22 cellular contexts compared by ENCODE assay signal in genomic region chr22:37973271-37974170, GRCh38. TPM values are rescaled to one million over a fixed set of nuclear protein-coding genes. Genes with fewer than 3 reads are reported as not detected.
DNase-seq lines count a peak whose midpoint lies in the region; ATAC-seq and TF ChIP-seq lines count a peak whose summit lies in the region.
"Had no signal": no experiment of that assay in that cellular context is flagged by ENCODE, and none has a peak within 500 bp of the region (broad histone marks: within the 10 kb centered on the region; RNA-seq: fewer than 3 reads in every experiment).

No MANE protein-coding gene starts in this region.

- no peaks in the 10 kb centered on the region for H3K9me3 ChIP-seq in osteoblast (ENCODE audit: low read depth, low read length)
- no peaks in the 10 kb centered on the region for H3K9me3 ChIP-seq in upper lobe of left lung
- H3K9me3 ChIP-seq: BE2C, SJSA1 had no signal

- peaks cover 2% of the 10 kb centered on the region for H3K36me3 ChIP-seq in osteoblast (ENCODE audit: insufficient read depth, low read length)
- H3K36me3 ChIP-seq in upper lobe of left lung = peaks cover 0 to 29% (median 12%) of the 10 kb centered on the region in 4 donors

- H3K4me1 ChIP-seq in osteoblast (ENCODE audit: insufficient read depth, low read length) (no peaks in the 10 kb centered on the region), upper lobe of left lung (no peaks in the 10 kb centered on the region)
- H3K4me1 ChIP-seq: SJSA1 had no signal

- H3K4me3 ChIP-seq in osteoblast (ENCODE audit: insufficient read depth, low read length) (no peak overlapping the region), upper lobe of left lung (no peak overlapping the region), lower leg skin (ENCODE audit: low read depth, poor library complexity, severe bottlenecking) (no peak overlapping the region)
- H3K4me3 ChIP-seq: SJSA1 had no signal

- H3K27me3 ChIP-seq in osteoblast (ENCODE audit: insufficient read depth, low read length) (no peaks in the 10 kb centered on the region), upper lobe of left lung (no peaks in the 10 kb centered on the region)
- H3K27me3 ChIP-seq: BE2C, SJSA1 had no signal

- WGBS in upper lobe of left lung, 2 donors = 93 to 95% methylated on average over 27 to 29 of the region's 33 CpGs
- 92 to 94% methylated on average over 26 to 29 of the region's 33 CpGs for WGBS in lower leg skin, 2 donors

- H3K4me2 ChIP-seq in osteoblast (ENCODE audit: insufficient read depth, low read length) = no peak overlapping the region

- TF ChIP-seq EP300 in upper lobe of left lung (IDR thresholded peaks at IDR 0.05) = no peak

- DNase-seq in HuH-7.5 (ENCODE audit: low spot score) = peak; percentile 3
- DNase-seq in osteoblast (ENCODE audit: insufficient read length, low spot score, missing footprints) = peak; percentile 81
- DNase-seq in upper lobe of left lung = peak in 1 of 2 donors; percentile 65
- DNase-seq in lower leg skin (ENCODE audit: low spot score in 2 of 2) = no peak
- DNase-seq: Calu3; KBM-7; MV-4-11; NCI-H146; NCI-H1930; NCI-H2107; NCI-H524 treated with DMSO at 0.1 percent for 48 hours; NCI-H774; NK-92 treated with Interleukin-12 subunit alpha and Interleukin-12 subunit beta, amount 100 ng/mL, for 24 hours; PC-3 had no signal

- TF ChIP-seq CTCF in osteoblast (IDR thresholded peaks at IDR 0.05; ENCODE audit: extremely low read depth, low read depth, low read length) (no peak), upper lobe of left lung (IDR thresholded peaks at IDR 0.05) (no peak), lower leg skin (IDR thresholded peaks at IDR 0.05) (no peak)

- H3K79me2 ChIP-seq in osteoblast (ENCODE audit: insufficient read depth, low read length) = no peaks in the 10 kb centered on the region

- H2AFZ ChIP-seq in osteoblast (ENCODE audit: low read length) = no peak overlapping the region

- intact Hi-C loops in lower leg skin (cut with DNase I; ENCODE audit: low total_unique reads) = no loop called here

- no peak for TF ChIP-seq POLR2A in upper lobe of left lung (IDR thresholded peaks at IDR 0.05)
- no peak for TF ChIP-seq POLR2A in GM18505 (IDR thresholded peaks at IDR 0.05; ENCODE audit: borderline replicate concordance, extremely low read depth, insufficient read depth, insufficient read length)
- no peak for TF ChIP-seq POLR2A in lower leg skin (IDR thresholded peaks at IDR 0.05)

- ATAC-seq in esophagus mucosa (peak; percentile 4), upper lobe of left lung (ENCODE audit: low FRiP score in 2 of 2) (peak; percentile 24 to 38), HG03095 (IDR thresholded peaks at IDR 0.05; ENCODE audit: unreplicated experiment) (no peak), GM18505 (IDR thresholded peaks at IDR 0.05; ENCODE audit: unreplicated experiment) (no peak)
- ATAC-seq: PC-3 had no signal

- peaks cover 3% of the 10 kb centered on the region for H4K20me1 ChIP-seq in osteoblast (ENCODE audit: insufficient read depth, low read length)

- no peak overlapping the region for H3K27ac ChIP-seq in osteoblast (ENCODE audit: low read depth, low read length)
- H3K27ac ChIP-seq in upper lobe of left lung = no peak overlapping the region
- H3K27ac ChIP-seq: SJSA1 had no signal

RNA-seq across cellular contexts. Expression of gene SOX10, which starts 10.8 kb away (rescaled TPM):
- total RNA-seq in esophagus mucosa (0.44 TPM), osteoblast (not detected in 2 replicates), upper lobe of left lung (under 1 TPM in 1 of 6 donors, not detected in 5; 0.15 TPM), lower leg skin (10 to 100 TPM in 3 of 4 donors, 1 to 10 TPM in 1; 7.8 to 45.2 (median 29.7) TPM)
- total RNA-seq: Calu3, HT1080, LHCN-M2, MCF 10A, SJSA1 had no signal

RNA-seq across cellular contexts. Expression of gene POLR2F, which starts 20.0 kb away (rescaled TPM):
- total RNA-seq in esophagus mucosa = 67.8 TPM
- 14.8 and 18.6 TPM in 2 replicates for total RNA-seq in osteoblast
- 100 to 1,000 TPM in 2 of 6 donors, 10 to 100 TPM in 4; 48.9 to 152 (median 71.7) TPM for total RNA-seq in upper lobe of left lung
- 10 to 100 TPM; 33.3 to 83.9 (median 57.6) TPM for total RNA-seq in lower leg skin

RNA-seq across cellular contexts. Expression of gene C22orf23, which starts 20.1 kb away (rescaled TPM):
- total RNA-seq in esophagus mucosa = not detected
- 0.29 and 0.72 TPM in 2 replicates for total RNA-seq in osteoblast
- 1 to 10 TPM in 3 of 6 donors, under 1 TPM in 2, not detected in 1; 0.46 to 7.2 (median 1.2) TPM for total RNA-seq in upper lobe of left lung
- total RNA-seq in lower leg skin = not detected
- total RNA-seq: MCF 10A, SJSA1 had no signal

Comparison
In these comparisons a context has a peak if more than half of its experiments do, and no peak if none do; other contexts are left out.
1. DNase-seq: peak in HuH-7.5 (single experiment) and osteoblast (single experiment); none in lower leg skin (0 of 2).
2. ATAC-seq: peak in esophagus mucosa (single experiment) and upper lobe of left lung (2 of 2); none in HG03095 (single experiment) and GM18505 (single experiment).